ENCODE assay signal across 20 cellular contexts in the genomic region with DNA sequence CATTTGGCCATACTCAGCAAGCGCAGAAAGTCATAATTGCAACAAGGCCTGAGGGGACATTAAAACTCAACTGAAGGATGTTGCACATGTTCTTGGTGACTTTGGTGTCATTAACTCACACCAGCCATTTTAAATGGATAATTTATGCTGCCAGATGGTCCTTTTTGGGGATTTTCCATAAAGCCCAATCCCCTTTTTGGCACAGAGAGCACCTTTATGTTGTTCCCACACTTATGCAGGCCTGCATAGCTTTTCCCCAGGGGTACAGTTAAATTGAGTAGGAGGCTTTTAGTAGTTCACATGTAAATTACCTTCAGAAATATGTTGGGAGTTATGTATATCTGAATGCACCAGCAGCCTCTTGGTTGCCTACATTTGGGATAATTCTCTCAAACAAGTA.
"Had no signal": no experiment of that assay in that cellular context is flagged by ENCODE, and none has a peak within 500 bp of the region (broad histone marks: within the 10 kb centered on the region; RNA-seq: fewer than 3 reads in every experiment).

No MANE protein-coding gene starts in this region.

- H3K27me3 ChIP-seq: brain microvascular endothelial cell, colonic mucosa, foreskin keratinocyte, tibial nerve had no signal

- H3K9me3 ChIP-seq: colonic mucosa, tibial nerve had no signal

- H3K36me3 ChIP-seq: brain microvascular endothelial cell, colonic mucosa had no signal

- H3K4me1 ChIP-seq: colonic mucosa, foreskin keratinocyte had no signal

- H2AFZ ChIP-seq: parathyroid adenoma had no signal

- H3K27ac Mint-ChIP-seq: activated CD4-positive, alpha-beta T cell treated with anti-CD3 and anti-CD28 coated beads, Interleukin-2, amount 10 ng/mL, durations not matched to agents 24 days and 14 days; activated CD8-positive, alpha-beta T cell treated with anti-CD3 and anti-CD28 coated beads, Interleukin-2, amount 10 ng/mL, durations not matched to agents 7 days and 5 days; activated naive CD4-positive, alpha-beta T cell treated with anti-CD3 and anti-CD28 coated beads for 36 hours; endodermal cell; naive B cell had no signal

- H3K9ac ChIP-seq: parathyroid adenoma had no signal

- H3K27me3 Mint-ChIP-seq: central memory CD8-positive, alpha-beta T cell; naive B cell had no signal

- H3K36me3 Mint-ChIP-seq: naive B cell had no signal

- H3K9me3 Mint-ChIP-seq: activated CD4-positive, alpha-beta T cell treated with anti-CD3 and anti-CD28 coated beads, Interleukin-2, amount 10 ng/mL, durations not matched to agents 24 days and 14 days; activated naive CD4-positive, alpha-beta T cell treated with anti-CD3 and anti-CD28 coated beads for 36 hours; activated T-cell treated with anti-CD3 and anti-CD28 coated beads, Interleukin-2, amount 50 U/mL, for 4 hours; central memory CD8-positive, alpha-beta T cell; endodermal cell; naive B cell had no signal

- DNase-seq: activated CD4-positive, alpha-beta T cell treated with anti-CD3 and anti-CD28 coated beads, Interleukin-2, amount 10 ng/mL, durations not matched to agents 24 days and 14 days; activated CD4-positive, CD25-positive, alpha-beta regulatory T cell; activated CD8-positive, alpha-beta T cell treated with anti-CD3 and anti-CD28 coated beads, Interleukin-2, amount 10 ng/mL, durations not matched to agents 7 days and 5 days; activated naive CD4-positive, alpha-beta T cell treated with anti-CD3 and anti-CD28 coated beads for 36 hours; activated T-cell treated with anti-CD3 and anti-CD28 coated beads, Interleukin-2, amount 50 U/mL, for 4 hours; brain microvascular endothelial cell; colonic mucosa; endodermal cell; foreskin keratinocyte; glutamatergic neuron; left ventricle myocardium superior; naive B cell; stimulated activated CD4-positive, alpha-beta T cell treated with anti-CD3 and anti-CD28 coated beads, Interleukin-12 subunit alpha, Interleukin-12 subunit beta, amount 100 ng/mL, for 4 hours; stimulated activated CD4-positive, alpha-beta T cell treated with anti-CD3 and anti-CD28 coated beads, Interleukin-1b, Interleukin-23, amount 100 ng/mL, for 48 hours; stimulated activated CD8-positive, alpha-beta memory T cell treated with anti-CD3 and anti-CD28 coated beads, Interleukin-4, amount 100 ng/mL, for 48 hours; stimulated activated naive CD4-positive, alpha-beta T cell treated with Interleukin-2 at 50 U/mL for 16 hours; T1000 had no signal

- H3K4me1 Mint-ChIP-seq: activated CD4-positive, alpha-beta T cell treated with anti-CD3 and anti-CD28 coated beads, Interleukin-2, amount 10 ng/mL, durations not matched to agents 24 days and 14 days; central memory CD8-positive, alpha-beta T cell; endodermal cell; naive B cell had no signal

- H3K4me3 ChIP-seq: colonic mucosa, tibial nerve had no signal

- ATAC-seq: activated CD8-positive, alpha-beta T cell treated with anti-CD3 and anti-CD28 coated beads, Interleukin-2, amount 10 ng/mL, durations not matched to agents 7 days and 5 days; activated T-cell treated with anti-CD3 and anti-CD28 coated beads, Interleukin-2, amount 50 U/mL, for 4 hours; foreskin keratinocyte; left ventricle myocardium superior had no signal

- H3K79me2 ChIP-seq: parathyroid adenoma had no signal

- H3K4me3 Mint-ChIP-seq: activated CD4-positive, alpha-beta T cell treated with anti-CD3 and anti-CD28 coated beads, Interleukin-2, amount 10 ng/mL, durations not matched to agents 24 days and 14 days; activated CD8-positive, alpha-beta T cell treated with anti-CD3 and anti-CD28 coated beads, Interleukin-2, amount 10 ng/mL, durations not matched to agents 7 days and 5 days; activated naive CD4-positive, alpha-beta T cell treated with anti-CD3 and anti-CD28 coated beads for 36 hours; activated T-cell treated with anti-CD3 and anti-CD28 coated beads, Interleukin-2, amount 50 U/mL, for 4 hours; central memory CD8-positive, alpha-beta T cell; endodermal cell; naive B cell had no signal
